Comparison of ENCODE assay signal across 13 cellular contexts in genomic region chr1:69320679-69321310, GRCh38.
A peak's percentile ranks its signal among the peaks of the same experiment; 100 is the strongest.
DNase-seq lines count a peak whose midpoint lies in the region; ATAC-seq, FAIRE-seq and TF ChIP-seq lines count a peak whose summit lies in the region.
"Had no signal": no experiment of that assay in that cellular context is flagged by ENCODE, and none has a peak within 500 bp of the region (broad histone marks: within the 10 kb centered on the region; RNA-seq: fewer than 3 reads in every experiment).

No MANE protein-coding gene starts in this region.

- no peak overlapping the region for H3K4me3 Mint-ChIP-seq in Caco-2 (ENCODE audit: unreplicated experiment)
- H3K4me3 Mint-ChIP-seq: activated naive CD8-positive, alpha-beta T cell treated with anti-CD3 and anti-CD28 coated beads, Interleukin-2, amount 10 ng/mL, durations not matched to agents 7 days and 5 days; central memory CD8-positive, alpha-beta T cell had no signal

- ATAC-seq in GM18909 (IDR thresholded peaks at IDR 0.05; ENCODE audit: poor library complexity, unreplicated experiment) (peak; percentile 83), HG03060 (IDR thresholded peaks at IDR 0.05; ENCODE audit: low read depth, unreplicated experiment) (peak; percentile 89)
- ATAC-seq: psoas muscle had no signal

- H3K4me2 ChIP-seq in PC-9: no peak overlapping the region

- H3K27ac Mint-ChIP-seq in Caco-2 (ENCODE audit: unreplicated experiment): no peak overlapping the region
- H3K27ac Mint-ChIP-seq: activated naive CD8-positive, alpha-beta T cell treated with anti-CD3 and anti-CD28 coated beads, Interleukin-2, amount 10 ng/mL, durations not matched to agents 7 days and 5 days had no signal

- intact Hi-C loops in PC-9 (cut with micrococcal nuclease; ENCODE audit: unreplicated experiment): no loop called here
- intact Hi-C loops in Caco-2 (cut with micrococcal nuclease; ENCODE audit: unreplicated experiment): no loop called here

- DNase-seq in GM10266 (ENCODE audit: extremely low spot score) (peak; percentile 16), NAMALWA (ENCODE audit: low spot score) (peak; percentile 56), urothelium cell line (ENCODE audit: low spot score) (no peak), NCI-H748 (lab: John Stamatoyannopoulos, UW; ENCODE audit: unreplicated experiment) (no peak), PC-9 (no peak), Caco-2 (no peak)
- DNase-seq: activated naive CD8-positive, alpha-beta T cell treated with anti-CD3 and anti-CD28 coated beads, Interleukin-2, amount 10 ng/mL, durations not matched to agents 7 days and 5 days; IMR-90; NCI-H82; psoas muscle had no signal

- peaks cover 11% of the 10 kb centered on the region for H3K4me1 Mint-ChIP-seq in Caco-2 (ENCODE audit: low read depth, unreplicated experiment)
- H3K4me1 Mint-ChIP-seq: activated naive CD8-positive, alpha-beta T cell treated with anti-CD3 and anti-CD28 coated beads, Interleukin-2, amount 10 ng/mL, durations not matched to agents 7 days and 5 days; central memory CD8-positive, alpha-beta T cell had no signal

- H3K4me1 ChIP-seq in PC-9 (replicated peaks; ENCODE audit: insufficient read depth): no peaks in the 10 kb centered on the region
- H3K4me1 ChIP-seq in Caco-2: no peaks in the 10 kb centered on the region
- H3K4me1 ChIP-seq: psoas muscle had no signal

- POLR2A ChIA-PET in PC-9 (lab: Charles Lee; ENCODE audit: unreplicated experiment) (no interaction called here), Caco-2 (lab: Charles Lee) (no interaction called here)

- no peaks in the 10 kb centered on the region for H3K9me3 Mint-ChIP-seq in Caco-2 (ENCODE audit: unreplicated experiment)
- H3K9me3 Mint-ChIP-seq: activated naive CD8-positive, alpha-beta T cell treated with anti-CD3 and anti-CD28 coated beads, Interleukin-2, amount 10 ng/mL, durations not matched to agents 7 days and 5 days had no signal

- H3K4me3 ChIP-seq in PC-9 (no peak overlapping the region), Caco-2 (ENCODE audit: low read depth, low read length) (no peak overlapping the region)
- H3K4me3 ChIP-seq: psoas muscle had no signal

- no peaks in the 10 kb centered on the region for H3K9me3 ChIP-seq in PC-9 (ENCODE audit: insufficient read depth, low read depth)
- no peaks in the 10 kb centered on the region for H3K9me3 ChIP-seq in Caco-2
- H3K9me3 ChIP-seq: psoas muscle had no signal

- no peaks in the 10 kb centered on the region for H4K20me1 ChIP-seq in PC-9 (ENCODE audit: insufficient read depth)

- no peaks in the 10 kb centered on the region for H3K79me2 ChIP-seq in PC-9 (ENCODE audit: low read depth)

- H3K9me2 ChIP-seq in PC-9 (ENCODE audit: insufficient read depth): no peaks in the 10 kb centered on the region

- no peak overlapping the region for H2AFZ ChIP-seq in PC-9

- no peaks in the 10 kb centered on the region for H3K27me3 ChIP-seq in PC-9 (ENCODE audit: insufficient read depth, low read depth)
- H3K27me3 ChIP-seq in Caco-2 (replicated peaks; ENCODE audit: control insufficient read depth, insufficient read depth, low read length): no peaks in the 10 kb centered on the region

- FAIRE-seq in urothelium cell line (lab: Jason Lieb, UNC): no peak

- H3K27ac ChIP-seq in PC-9: no peak overlapping the region
- H3K27ac ChIP-seq: psoas muscle had no signal

- H3K36me3 Mint-ChIP-seq in Caco-2 (ENCODE audit: insufficient read depth, unreplicated experiment): no peaks in the 10 kb centered on the region
- H3K36me3 Mint-ChIP-seq: activated naive CD8-positive, alpha-beta T cell treated with anti-CD3 and anti-CD28 coated beads, Interleukin-2, amount 10 ng/mL, durations not matched to agents 7 days and 5 days had no signal

- TF ChIP-seq CTCF in GM10266 (IDR thresholded peaks at IDR 0.05; ENCODE audit: control insufficient read depth, insufficient read depth, low read depth, missing control alignments) (no peak), PC-9 (conservative IDR thresholded peaks at IDR 0.05) (no peak), Caco-2 (IDR thresholded peaks at IDR 0.05; ENCODE audit: insufficient read depth in 1 of 2, low read depth in 1 of 2, low read length in 1 of 2, severe bottlenecking in 1 of 2, unreplicated experiment in 1 of 2) (no peak)

- CTCF ChIA-PET in PC-9 (lab: Charles Lee) (no interaction called here), Caco-2 (lab: Charles Lee) (no interaction called here)

- no peaks in the 10 kb centered on the region for H3K27me3 Mint-ChIP-seq in Caco-2 (ENCODE audit: insufficient read depth, unreplicated experiment)
- H3K27me3 Mint-ChIP-seq: activated naive CD8-positive, alpha-beta T cell treated with anti-CD3 and anti-CD28 coated beads, Interleukin-2, amount 10 ng/mL, durations not matched to agents 7 days and 5 days; central memory CD8-positive, alpha-beta T cell had no signal

- BruUV-seq in PC-9 (replicated peaks; lab: Mats Ljungman, UMichigan) (no TSS peak), Caco-2 (replicated peaks; lab: Mats Ljungman, UMichigan) (no TSS peak)

- no peaks in the 10 kb centered on the region for H3F3A ChIP-seq in PC-9 (ENCODE audit: insufficient read depth, low read depth)

- H3K36me3 ChIP-seq in PC-9 (ENCODE audit: low read depth) (no peaks in the 10 kb centered on the region), Caco-2 (ENCODE audit: control insufficient read depth, insufficient read depth, low read length) (no peaks in the 10 kb centered on the region)

Comparison
In these comparisons a context has a peak if more than half of its experiments do, and no peak if none do; other contexts are left out.
1. DNase-seq: peak in GM10266 (single experiment) and NAMALWA (single experiment); none in urothelium cell line (single experiment), NCI-H748 (single experiment), PC-9 (0 of 2) and Caco-2 (0 of 2).